Comparison of ENCODE assay signal across 33 cellular contexts in genomic region chr11:2656859-2657258, GRCh38.
"Had no signal": no experiment of that assay in that cellular context is flagged by ENCODE, and none has a peak within 500 bp of the region (broad histone marks: within the 10 kb centered on the region; RNA-seq: fewer than 3 reads in every experiment).

No MANE protein-coding gene starts in this region.

- H3K27me3 ChIP-seq: cardiac muscle cell, MG63 had no signal

- DNase-seq: activated B cell treated with CpG ODN at 0.5 μM for 24 hours; activated CD4-positive, alpha-beta memory T cell treated with anti-CD3 and anti-CD28 coated beads for 36 hours; activated CD4-positive, alpha-beta T cell treated with anti-CD3 and anti-CD28 coated beads for 4 hours; activated CD4-positive, alpha-beta T cell treated with anti-CD3 and anti-CD28 coated beads, Interleukin-2, amount 50 U/mL, for 1 hour; activated CD4-positive, CD25-positive, alpha-beta regulatory T cell treated with anti-CD3 and anti-CD28 coated beads, Interleukin-2, amount 50 U/mL, for 72 hours; activated CD8-positive, alpha-beta memory T cell treated with anti-CD3 and anti-CD28 coated beads, Interleukin-2, amount 50 U/mL, for 4 hours; activated effector memory CD4-positive, alpha-beta T cell treated with Interleukin-2 at 50 U/mL for 16 hours; activated naive CD4-positive, alpha-beta T cell; activated naive CD4-positive, alpha-beta T cell treated with anti-CD3 and anti-CD28 coated beads, Interleukin-2, amount 50 U/mL, for 16 hours; activated naive CD8-positive, alpha-beta T cell treated with anti-CD3 and anti-CD28 coated beads for 36 hours; activated T-cell treated with anti-CD3 and anti-CD28 coated beads for 4 hours; activated T-cell treated with anti-CD3 and anti-CD28 coated beads, Interleukin-2, amount 50 U/mL, for 4 hours; amniotic stem cell; aorta; KG1; NCI-H1048; NCI-H1436 treated with DMSO at 0.1 percent for 48 hours; NCI-H187; NCI-H2107; NCI-H2171; NCI-H510A; NCI-H526; NCI-H748 treated with DMSO at 0.1 percent for 48 hours; NK-92 treated with Interleukin-12 subunit alpha and Interleukin-12 subunit beta, amount 100 ng/mL, for 24 hours; Right ventricle myocardium superior; SW 1271; T-helper 1 cell; T-helper 2 cell; T-helper 9 cell had no signal

- H3K4me3 ChIP-seq: cardiac muscle cell, MG63 had no signal

- H3K27ac Mint-ChIP-seq: activated B cell treated with CpG ODN at 0.5 μM for 24 hours; activated CD4-positive, alpha-beta memory T cell treated with anti-CD3 and anti-CD28 coated beads for 36 hours; activated naive CD8-positive, alpha-beta T cell treated with anti-CD3 and anti-CD28 coated beads for 36 hours had no signal

- H3K27ac ChIP-seq: cardiac muscle cell, VCaP had no signal

- H3K27me3 Mint-ChIP-seq: activated B cell treated with CpG ODN at 0.5 μM for 24 hours; activated CD4-positive, alpha-beta memory T cell treated with anti-CD3 and anti-CD28 coated beads for 36 hours; activated naive CD8-positive, alpha-beta T cell treated with anti-CD3 and anti-CD28 coated beads for 36 hours had no signal

- H3K9me3 Mint-ChIP-seq: central memory CD8-positive, alpha-beta T cell had no signal

- H3K4me3 Mint-ChIP-seq: activated B cell treated with CpG ODN at 0.5 μM for 24 hours; activated CD4-positive, alpha-beta memory T cell treated with anti-CD3 and anti-CD28 coated beads for 36 hours; activated naive CD8-positive, alpha-beta T cell treated with anti-CD3 and anti-CD28 coated beads for 36 hours; activated T-cell treated with anti-CD3 and anti-CD28 coated beads, Interleukin-2, amount 50 U/mL, for 4 hours; central memory CD8-positive, alpha-beta T cell had no signal

- H3K4me1 Mint-ChIP-seq: activated B cell treated with CpG ODN at 0.5 μM for 24 hours; central memory CD8-positive, alpha-beta T cell had no signal

- ATAC-seq: activated T-cell treated with anti-CD3 and anti-CD28 coated beads, Interleukin-2, amount 50 U/mL, for 4 hours had no signal

- H3K36me3 ChIP-seq: cardiac muscle cell, MG63 had no signal
